Comparison of ENCODE assay signal across 10 cellular contexts in genomic region chr5:74056789-74057164, GRCh38.
A peak's percentile ranks its signal among the peaks of the same experiment; 100 is the strongest.
DNase-seq lines count a peak whose midpoint lies in the region; ATAC-seq and TF ChIP-seq lines count a peak whose summit lies in the region.
"Had no signal": no experiment of that assay in that cellular context is flagged by ENCODE, and none has a peak within 500 bp of the region (broad histone marks: within the 10 kb centered on the region; RNA-seq: fewer than 3 reads in every experiment).

No MANE protein-coding gene starts in this region.

- no peaks in the 10 kb centered on the region for H3K36me3 ChIP-seq in smooth muscle cell (ENCODE audit: low read depth)

- no peaks in the 10 kb centered on the region for H3K79me2 ChIP-seq in smooth muscle cell (ENCODE audit: low read depth)

- peaks cover 6% of the 10 kb centered on the region for H3F3A ChIP-seq in smooth muscle cell (ENCODE audit: low read depth)

- DNase-seq in DMS53 (lab: John Stamatoyannopoulos, UW) (peak; percentile 42), DMS53 treated with DMSO at 0.1 percent for 48 hours (lab: John Stamatoyannopoulos, UW; ENCODE audit: unreplicated experiment) (no peak), glomerular visceral epithelial cell (ENCODE audit: extremely low spot score) (peak; percentile 41), smooth muscle cell (lab: John Stamatoyannopoulos, UW; ENCODE audit: unreplicated experiment) (no peak), NCI-H2196 treated with DMSO at 0.1 percent for 48 hours (lab: John Stamatoyannopoulos, UW; ENCODE audit: unreplicated experiment) (no peak), DMS153 treated with DMSO at 0.1 percent for 48 hours (lab: John Stamatoyannopoulos, UW; ENCODE audit: unreplicated experiment) (no peak), GDM1 (lab: John Stamatoyannopoulos, UW) (no peak)
- DNase-seq: hypothalamus, NCI-H1105 treated with DMSO at 0.1 percent for 48 hours had no signal

- H2AFZ ChIP-seq in smooth muscle cell (ENCODE audit: low read depth): no peak overlapping the region

- H4K20me1 ChIP-seq in smooth muscle cell (ENCODE audit: low read depth): no peaks in the 10 kb centered on the region

- no peaks in the 10 kb centered on the region for H3K9me3 ChIP-seq in smooth muscle cell (replicated peaks; ENCODE audit: low read depth)

- H3K9ac ChIP-seq in smooth muscle cell (ENCODE audit: low read depth): no peak overlapping the region

- H3K27me3 ChIP-seq in smooth muscle cell (ENCODE audit: low read depth): no peaks in the 10 kb centered on the region

- H3K27ac ChIP-seq in smooth muscle cell (ENCODE audit: low read depth): no peak overlapping the region

- no peak overlapping the region for H3K4me3 ChIP-seq in smooth muscle cell

- H3K4me2 ChIP-seq in smooth muscle cell: peak overlapping the region; percentile 52

- peak; percentile 31 for TF ChIP-seq CTCF in smooth muscle cell (IDR thresholded peaks at IDR 0.05; ENCODE audit: borderline replicate concordance, insufficient read depth, poor library complexity, severe bottlenecking)

- ATAC-seq in SK-N-SH treated with all-trans-retinoic acid at 6 μM for 48 hours: peak; percentile 88

- H3K4me1 ChIP-seq in smooth muscle cell (ENCODE audit: low read depth): peaks cover 27% of the 10 kb centered on the region

TF ChIP-seq in SK-N-SH treated with all-trans-retinoic acid at 6 μM for 48 hours, 23 proteins besides CTCF, POLR2A, EP300 and RAD21:
- TF ChIP-seq, protein P1, sequence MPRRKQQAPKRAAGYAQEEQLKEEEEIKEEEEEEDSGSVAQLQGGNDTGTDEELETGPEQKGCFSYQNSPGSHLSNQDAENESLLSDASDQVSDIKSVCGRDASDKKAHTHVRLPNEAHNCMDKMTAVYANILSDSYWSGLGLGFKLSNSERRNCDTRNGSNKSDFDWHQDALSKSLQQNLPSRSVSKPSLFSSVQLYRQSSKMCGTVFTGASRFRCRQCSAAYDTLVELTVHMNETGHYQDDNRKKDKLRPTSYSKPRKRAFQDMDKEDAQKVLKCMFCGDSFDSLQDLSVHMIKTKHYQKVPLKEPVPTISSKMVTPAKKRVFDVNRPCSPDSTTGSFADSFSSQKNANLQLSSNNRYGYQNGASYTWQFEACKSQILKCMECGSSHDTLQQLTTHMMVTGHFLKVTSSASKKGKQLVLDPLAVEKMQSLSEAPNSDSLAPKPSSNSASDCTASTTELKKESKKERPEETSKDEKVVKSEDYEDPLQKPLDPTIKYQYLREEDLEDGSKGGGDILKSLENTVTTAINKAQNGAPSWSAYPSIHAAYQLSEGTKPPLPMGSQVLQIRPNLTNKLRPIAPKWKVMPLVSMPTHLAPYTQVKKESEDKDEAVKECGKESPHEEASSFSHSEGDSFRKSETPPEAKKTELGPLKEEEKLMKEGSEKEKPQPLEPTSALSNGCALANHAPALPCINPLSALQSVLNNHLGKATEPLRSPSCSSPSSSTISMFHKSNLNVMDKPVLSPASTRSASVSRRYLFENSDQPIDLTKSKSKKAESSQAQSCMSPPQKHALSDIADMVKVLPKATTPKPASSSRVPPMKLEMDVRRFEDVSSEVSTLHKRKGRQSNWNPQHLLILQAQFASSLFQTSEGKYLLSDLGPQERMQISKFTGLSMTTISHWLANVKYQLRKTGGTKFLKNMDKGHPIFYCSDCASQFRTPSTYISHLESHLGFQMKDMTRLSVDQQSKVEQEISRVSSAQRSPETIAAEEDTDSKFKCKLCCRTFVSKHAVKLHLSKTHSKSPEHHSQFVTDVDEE (CRISPR knock-in tag; IDR thresholded peaks at IDR 0.05): no peak
- TF ChIP-seq TOX (CRISPR knock-in tag; IDR thresholded peaks at IDR 0.05; ENCODE audit: borderline replicate concordance) (no peak), ESRRG (CRISPR knock-in tag; IDR thresholded peaks at IDR 0.05) (no peak), ZFP30 (CRISPR knock-in tag; IDR thresholded peaks at IDR 0.05) (no peak), ZNF565 (CRISPR knock-in tag; conservative IDR thresholded peaks at IDR 0.05; ENCODE audit: low read depth) (no peak), ZFP3 (CRISPR knock-in tag; IDR thresholded peaks at IDR 0.05) (no peak), ZNF8 (CRISPR knock-in tag; IDR thresholded peaks at IDR 0.05) (no peak), PPARA (CRISPR knock-in tag; IDR thresholded peaks at IDR 0.05; ENCODE audit: borderline replicate concordance) (no peak), OSR1 (CRISPR knock-in tag; IDR thresholded peaks at IDR 0.05) (no peak), TCF4 (CRISPR knock-in tag; IDR thresholded peaks at IDR 0.05; ENCODE audit: borderline replicate concordance) (no peak), ZC3H10 (CRISPR knock-in tag; IDR thresholded peaks at IDR 0.05) (no peak), CSDC2 (CRISPR knock-in tag; IDR thresholded peaks at IDR 0.05) (no peak), CSRNP3 (CRISPR knock-in tag; IDR thresholded peaks at IDR 0.05) (no peak), ZNF70 (CRISPR knock-in tag; IDR thresholded peaks at IDR 0.05) (no peak)
- TF ChIP-seq, protein P2, sequence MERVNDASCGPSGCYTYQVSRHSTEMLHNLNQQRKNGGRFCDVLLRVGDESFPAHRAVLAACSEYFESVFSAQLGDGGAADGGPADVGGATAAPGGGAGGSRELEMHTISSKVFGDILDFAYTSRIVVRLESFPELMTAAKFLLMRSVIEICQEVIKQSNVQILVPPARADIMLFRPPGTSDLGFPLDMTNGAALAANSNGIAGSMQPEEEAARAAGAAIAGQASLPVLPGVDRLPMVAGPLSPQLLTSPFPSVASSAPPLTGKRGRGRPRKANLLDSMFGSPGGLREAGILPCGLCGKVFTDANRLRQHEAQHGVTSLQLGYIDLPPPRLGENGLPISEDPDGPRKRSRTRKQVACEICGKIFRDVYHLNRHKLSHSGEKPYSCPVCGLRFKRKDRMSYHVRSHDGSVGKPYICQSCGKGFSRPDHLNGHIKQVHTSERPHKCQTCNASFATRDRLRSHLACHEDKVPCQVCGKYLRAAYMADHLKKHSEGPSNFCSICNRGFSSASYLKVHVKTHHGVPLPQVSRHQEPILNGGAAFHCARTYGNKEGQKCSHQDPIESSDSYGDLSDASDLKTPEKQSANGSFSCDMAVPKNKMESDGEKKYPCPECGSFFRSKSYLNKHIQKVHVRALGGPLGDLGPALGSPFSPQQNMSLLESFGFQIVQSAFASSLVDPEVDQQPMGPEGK (CRISPR knock-in tag; IDR thresholded peaks at IDR 0.05; ENCODE audit: borderline replicate concordance): no peak
- TF ChIP-seq, protein P3, sequence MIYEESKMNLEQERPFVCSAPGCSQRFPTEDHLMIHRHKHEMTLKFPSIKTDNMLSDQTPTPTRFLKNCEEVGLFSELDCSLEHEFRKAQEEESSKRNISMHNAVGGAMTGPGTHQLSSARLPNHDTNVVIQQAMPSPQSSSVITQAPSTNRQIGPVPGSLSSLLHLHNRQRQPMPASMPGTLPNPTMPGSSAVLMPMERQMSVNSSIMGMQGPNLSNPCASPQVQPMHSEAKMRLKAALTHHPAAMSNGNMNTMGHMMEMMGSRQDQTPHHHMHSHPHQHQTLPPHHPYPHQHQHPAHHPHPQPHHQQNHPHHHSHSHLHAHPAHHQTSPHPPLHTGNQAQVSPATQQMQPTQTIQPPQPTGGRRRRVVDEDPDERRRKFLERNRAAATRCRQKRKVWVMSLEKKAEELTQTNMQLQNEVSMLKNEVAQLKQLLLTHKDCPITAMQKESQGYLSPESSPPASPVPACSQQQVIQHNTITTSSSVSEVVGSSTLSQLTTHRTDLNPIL (CRISPR knock-in tag; IDR thresholded peaks at IDR 0.05; ENCODE audit: low read depth): no peak

Comparison
In these comparisons a context has a peak if more than half of its experiments do, and no peak if none do; other contexts are left out.
1. DNase-seq: peak in DMS53 (single experiment) and glomerular visceral epithelial cell (single experiment); none in DMS53 treated with DMSO at 0.1 percent for 48 hours (single experiment), smooth muscle cell (single experiment), NCI-H2196 treated with DMSO at 0.1 percent for 48 hours (single experiment), DMS153 treated with DMSO at 0.1 percent for 48 hours (single experiment) and GDM1 (single experiment).